ENCODE assay signal across 1 cellular context in the genomic region with DNA sequence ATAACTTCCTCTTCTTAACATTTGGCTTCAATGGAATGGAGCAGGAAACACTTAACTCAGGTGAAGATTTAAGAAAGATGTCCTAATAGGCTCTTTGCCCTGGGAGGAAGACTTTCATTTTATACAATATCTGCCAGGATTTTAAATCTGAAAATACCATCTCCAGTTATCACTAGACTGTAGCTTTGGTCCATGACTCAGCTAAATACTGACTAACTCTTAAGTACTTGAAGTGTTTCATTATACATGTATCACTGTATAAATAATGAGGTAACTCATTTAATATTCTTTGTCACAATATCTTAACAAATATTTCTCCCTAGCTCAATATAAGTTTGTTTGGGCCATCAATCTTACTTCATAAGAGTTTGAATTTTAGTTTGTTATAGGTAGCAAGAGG.
TF ChIP-seq lines count a peak whose summit lies in the region.

No MANE protein-coding gene starts in this region.

TF ChIP-seq in WTC11, 78 proteins besides CTCF, POLR2A, EP300 and RAD21 (continued from another document):
- TF ChIP-seq, protein P1, sequence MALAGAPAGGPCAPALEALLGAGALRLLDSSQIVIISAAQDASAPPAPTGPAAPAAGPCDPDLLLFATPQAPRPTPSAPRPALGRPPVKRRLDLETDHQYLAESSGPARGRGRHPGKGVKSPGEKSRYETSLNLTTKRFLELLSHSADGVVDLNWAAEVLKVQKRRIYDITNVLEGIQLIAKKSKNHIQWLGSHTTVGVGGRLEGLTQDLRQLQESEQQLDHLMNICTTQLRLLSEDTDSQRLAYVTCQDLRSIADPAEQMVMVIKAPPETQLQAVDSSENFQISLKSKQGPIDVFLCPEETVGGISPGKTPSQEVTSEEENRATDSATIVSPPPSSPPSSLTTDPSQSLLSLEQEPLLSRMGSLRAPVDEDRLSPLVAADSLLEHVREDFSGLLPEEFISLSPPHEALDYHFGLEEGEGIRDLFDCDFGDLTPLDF (CRISPR knock-in tag; IDR thresholded peaks at IDR 0.05): no peak
- TF ChIP-seq OVOL2 (CRISPR knock-in tag; IDR thresholded peaks at IDR 0.05; ENCODE audit: borderline replicate concordance) (no peak), ZNF219 (CRISPR knock-in tag; IDR thresholded peaks at IDR 0.05; ENCODE audit: borderline replicate concordance) (no peak), SOX15 (CRISPR knock-in tag; IDR thresholded peaks at IDR 0.05) (no peak), USF1 (CRISPR knock-in tag; IDR thresholded peaks at IDR 0.05) (no peak)
